Comparison of ENCODE assay signal across 8 cellular contexts in the genomic region with DNA sequence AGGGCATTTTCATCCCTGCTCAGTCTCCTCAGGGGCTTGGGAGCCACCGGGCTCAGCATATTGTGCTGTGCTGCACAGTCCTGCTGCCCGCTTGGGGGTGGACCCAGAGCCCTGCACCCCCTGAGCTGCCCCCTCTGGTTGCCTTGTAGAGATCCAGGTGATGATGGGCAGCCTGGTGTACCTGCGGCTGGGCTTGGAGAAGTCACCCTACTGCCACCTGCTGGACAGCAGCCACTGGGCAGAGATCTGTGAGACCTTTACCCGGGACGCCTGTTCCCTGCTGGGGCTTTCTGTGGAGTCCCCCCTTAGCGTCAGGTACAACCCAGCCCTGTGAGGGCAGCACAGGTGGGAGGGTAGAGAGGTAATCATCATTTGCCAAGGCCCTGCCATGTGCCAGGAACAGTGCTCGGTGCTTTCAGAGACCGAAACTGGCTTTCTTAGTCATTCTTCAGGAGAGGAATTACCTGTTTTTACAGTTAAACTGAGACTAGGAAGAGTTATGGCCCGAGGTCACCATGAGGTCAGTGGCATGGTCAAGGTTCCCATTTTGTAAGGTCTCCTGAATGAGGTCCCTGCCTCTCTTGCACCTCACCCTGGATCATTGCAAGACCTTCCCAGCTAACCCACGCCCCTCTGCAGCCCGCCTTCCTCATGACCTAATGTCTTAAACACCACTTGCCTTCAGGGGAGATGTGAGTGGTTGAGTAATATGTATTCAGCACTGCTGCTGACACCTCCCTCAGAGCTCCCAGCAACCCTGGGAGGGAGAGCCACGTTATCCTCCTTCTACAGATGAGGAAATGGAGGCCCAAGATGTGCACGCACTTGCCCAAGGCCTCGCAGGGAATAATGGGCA. TPM values are rescaled to one million over a fixed set of nuclear protein-coding genes. Genes with fewer than 3 reads are reported as not detected.
DNase-seq lines count a peak whose midpoint lies in the region; ATAC-seq and TF ChIP-seq lines count a peak whose summit lies in the region.

No MANE protein-coding gene starts in this region.

- no peaks in the 10 kb centered on the region for H3K27me3 ChIP-seq in PC-9 (ENCODE audit: insufficient read depth, low read depth)

- CTCF ChIA-PET in PC-9 (lab: Charles Lee): interaction anchor here (0.6 to 3.6 kb wide), 4 partner anchors 14 to 1477 kb away, joined by 3 to 34 read pairs (median 4); a partner anchor contains a TSS

- H4K20me1 ChIP-seq in PC-9 (ENCODE audit: insufficient read depth): peaks cover 8% of the 10 kb centered on the region; the same call in 1 of the 2 replicates

- no TSS peak for BruUV-seq in PC-9 (replicated peaks; lab: Mats Ljungman, UMichigan)

- TF ChIP-seq CTCF in PC-9 (conservative IDR thresholded peaks at IDR 0.05) (peak; percentile 95), fibroblast of the aortic adventitia (IDR thresholded peaks at IDR 0.05; ENCODE audit: insufficient read depth, low read length) (peak; percentile 69), retinal pigment epithelial cell (conservative IDR thresholded peaks at IDR 0.05; ENCODE audit: low read depth, low read length) (peak; percentile 84)

- H3K79me2 ChIP-seq in PC-9 (ENCODE audit: low read depth): no peaks in the 10 kb centered on the region; the same call in 1 of the 2 replicates

- H3K9me3 ChIP-seq in PC-9 (ENCODE audit: insufficient read depth, low read depth): no peaks in the 10 kb centered on the region

- peak; percentile 14 for DNase-seq in NK-92 treated with Interleukin-12 subunit alpha and Interleukin-12 subunit beta, amount 100 ng/mL, for 24 hours (lab: John Stamatoyannopoulos, UW)
- DNase-seq in NK-92 (lab: John Stamatoyannopoulos, UW; ENCODE audit: unreplicated experiment): no peak
- peak; percentile 81 to 98 for DNase-seq in PC-9
- peak; percentile 78 to 81 for DNase-seq in activated T-cell treated with anti-CD3 and anti-CD28 coated beads, Interleukin-2, amount 50 U/mL, for 48 hours
- DNase-seq in fibroblast of the aortic adventitia (ENCODE audit: low read depth): peak; percentile 33
- DNase-seq in retinal pigment epithelial cell (ENCODE audit: low read depth): no peak
- DNase-seq in superior temporal gyrus (ENCODE audit: extremely low spot score): no peak

- H3K4me1 ChIP-seq in PC-9 (replicated peaks; ENCODE audit: insufficient read depth): peaks cover 32% of the 10 kb centered on the region

- no peak overlapping the region for H2AFZ ChIP-seq in PC-9

- peak overlapping the region; percentile 58 for H3K4me2 ChIP-seq in PC-9

- POLR2A ChIA-PET in PC-9 (lab: Charles Lee; ENCODE audit: unreplicated experiment): interaction anchor here (0.7 kb wide), 1 partner anchor 232 kb away, joined by 5 read pairs; no protein-coding TSS in a partner anchor

- peak; percentile 58 for ATAC-seq in HG03460 (IDR thresholded peaks at IDR 0.05; ENCODE audit: unreplicated experiment)

- peak overlapping the region; percentile 97 for H3K27ac ChIP-seq in PC-9

- intact Hi-C loops in PC-9 (cut with micrococcal nuclease; ENCODE audit: unreplicated experiment): loop anchor here (1.0 to 2.0 kb wide), 2 partner anchors 21 to 70 kb away; no protein-coding TSS in a partner anchor

- H3K36me3 ChIP-seq in PC-9 (ENCODE audit: low read depth): peaks cover 36% of the 10 kb centered on the region

- H3K4me3 ChIP-seq in PC-9 (peak overlapping the region; percentile 19; the same call in 1 of the 2 replicates), fibroblast of the aortic adventitia (ENCODE audit: low read depth, low read length) (no peak overlapping the region), retinal pigment epithelial cell (ENCODE audit: low read length) (no peak overlapping the region)

- peaks cover 44% of the 10 kb centered on the region for H3F3A ChIP-seq in PC-9 (ENCODE audit: insufficient read depth, low read depth)

- H3K9me2 ChIP-seq in PC-9 (ENCODE audit: insufficient read depth): no peaks in the 10 kb centered on the region

RNA-seq across cellular contexts. Expression of a gene that starts 7.5 kb away (rescaled TPM):
- total RNA-seq in PC-9 (2021): 221 and 229 TPM in 2 replicates
- total RNA-seq in fibroblast of the aortic adventitia (ENCODE audit: low replicate concordance): 29.8 and 162 TPM in 2 replicates

RNA-seq across cellular contexts. Expression of a gene that starts 15.4 kb away (rescaled TPM):
- total RNA-seq in PC-9 (2021) (30.3 and 35.1 TPM in 2 replicates), fibroblast of the aortic adventitia (ENCODE audit: low replicate concordance) (11.8 and 25.8 TPM in 2 replicates)

RNA-seq across cellular contexts. Expression of a gene that starts 32.9 kb away (rescaled TPM):
- total RNA-seq in PC-9 (2021) (0.81 and 1.1 TPM in 2 replicates), fibroblast of the aortic adventitia (ENCODE audit: low replicate concordance) (0.18 and 0.65 TPM in 2 replicates)

RNA-seq across cellular contexts. Expression of a gene that starts 41.0 kb away (rescaled TPM):
- total RNA-seq in PC-9 (2021) (not detected in 2 replicates), fibroblast of the aortic adventitia (ENCODE audit: low replicate concordance) (not detected in 2 replicates)

RNA-seq across cellular contexts. Expression of a gene that starts 58.1 kb away (rescaled TPM):
- total RNA-seq in PC-9 (2021): 171 and 193 TPM in 2 replicates
- total RNA-seq in fibroblast of the aortic adventitia (ENCODE audit: low replicate concordance): 62.9 and 106 TPM in 2 replicates

Comparison
In these comparisons a context has a peak if more than half of its experiments do, and no peak if none do; other contexts are left out.
1. DNase-seq: peak in NK-92 treated with Interleukin-12 subunit alpha and Interleukin-12 subunit beta, amount 100 ng/mL, for 24 hours (single experiment), PC-9 (2 of 2), activated T-cell treated with anti-CD3 and anti-CD28 coated beads, Interleukin-2, amount 50 U/mL, for 48 hours (2 of 2) and fibroblast of the aortic adventitia (single experiment); none in NK-92 (single experiment), retinal pigment epithelial cell (single experiment) and superior temporal gyrus (single experiment).
2. Peak in every context shown above with its lines, with median percentiles within 50 percentile points of each other: CTCF ChIP-seq.